Comparison of ENCODE assay signal across 9 cellular contexts in genomic region chr17:78322858-78323455, GRCh38. TPM values are rescaled to one million over a fixed set of nuclear protein-coding genes. Genes with fewer than 3 reads are reported as not detected.
DNase-seq lines count a peak whose midpoint lies in the region; ATAC-seq and TF ChIP-seq lines count a peak whose summit lies in the region.
"Had no signal": no experiment of that assay in that cellular context is flagged by ENCODE, and none has a peak within 500 bp of the region (broad histone marks: within the 10 kb centered on the region; RNA-seq: fewer than 3 reads in every experiment).

No MANE protein-coding gene starts in this region.

- peaks cover 0 to 10% of the 10 kb centered on the region in 2 donors for H3K27me3 ChIP-seq in tibial artery

- H3K4me1 Mint-ChIP-seq in nephron (peaks cover 26% of the 10 kb centered on the region), natural killer cell (peaks cover 7 to 9% of the 10 kb centered on the region in 2 donors)

- H3K4me3 ChIP-seq in fibroblast of villous mesenchyme (ENCODE audit: low read depth, low read length) (no peak overlapping the region), tibial artery (no peak overlapping the region)

- no peaks in the 10 kb centered on the region for H3K9me3 ChIP-seq in tibial artery

- intact Hi-C loops in tibial artery (cut with DNase I; ENCODE audit: low total_unique reads) (no loop called here), natural killer cell (cut with micrococcal nuclease) (no loop called here)

- H3K4me3 Mint-ChIP-seq in nephron, result no peak overlapping the region
- no peak overlapping the region for H3K4me3 Mint-ChIP-seq in natural killer cell
- H3K4me3 Mint-ChIP-seq: activated CD4-positive, alpha-beta memory T cell treated with anti-CD3 and anti-CD28 coated beads for 36 hours had no signal

- TF ChIP-seq CTCF in fibroblast of villous mesenchyme (IDR thresholded peaks at IDR 0.05; ENCODE audit: insufficient read depth, low read depth, low read length), result no peak
- no peak for TF ChIP-seq CTCF in nephron (IDR thresholded peaks at IDR 0.05; ENCODE audit: unreplicated experiment in 3 of 3)
- TF ChIP-seq CTCF in tibial artery (IDR thresholded peaks at IDR 0.05), result no peak
- no peak for TF ChIP-seq CTCF in natural killer cell (IDR thresholded peaks at IDR 0.05)

- peak overlapping the region; percentile 97 to 98 (median 98) for H3K27ac Mint-ChIP-seq in nephron
- H3K27ac Mint-ChIP-seq in natural killer cell, result no peak overlapping the region
- H3K27ac Mint-ChIP-seq: activated CD4-positive, alpha-beta memory T cell treated with anti-CD3 and anti-CD28 coated beads for 36 hours had no signal

- H3K36me3 Mint-ChIP-seq in nephron (ENCODE audit: low read depth) (no peaks in the 10 kb centered on the region), natural killer cell (no peaks in the 10 kb centered on the region)
- H3K36me3 Mint-ChIP-seq: activated CD4-positive, alpha-beta memory T cell treated with anti-CD3 and anti-CD28 coated beads for 36 hours had no signal

- H3K4me1 ChIP-seq in tibial artery, result peaks cover 0 to 23% (median 14%) of the 10 kb centered on the region in 4 donors

- DNase-seq in amniotic epithelial cell (ENCODE audit: low read depth) (peak; percentile 61), fibroblast of villous mesenchyme (ENCODE audit: low read depth) (peak; percentile 84), tibial artery (no peak), natural killer cell (no peak), NCI-H774 (lab: John Stamatoyannopoulos, UW) (no peak), NCI-H748 (lab: John Stamatoyannopoulos, UW; ENCODE audit: unreplicated experiment) (no peak)
- DNase-seq: activated CD4-positive, alpha-beta memory T cell treated with anti-CD3 and anti-CD28 coated beads for 36 hours; DND-41 had no signal

- peak overlapping the region; percentile 66 to 75 for H3K27ac ChIP-seq in tibial artery

- H3K9me3 Mint-ChIP-seq in nephron (no peaks in the 10 kb centered on the region), natural killer cell (no peaks in the 10 kb centered on the region)
- H3K9me3 Mint-ChIP-seq: activated CD4-positive, alpha-beta memory T cell treated with anti-CD3 and anti-CD28 coated beads for 36 hours had no signal

- peaks cover 4% of the 10 kb centered on the region for H3K27me3 Mint-ChIP-seq in nephron (ENCODE audit: low read depth)
- peaks cover 0 to 12% of the 10 kb centered on the region in 2 donors for H3K27me3 Mint-ChIP-seq in natural killer cell (ENCODE audit: low read depth in 2 of 2)
- H3K27me3 Mint-ChIP-seq: activated CD4-positive, alpha-beta memory T cell treated with anti-CD3 and anti-CD28 coated beads for 36 hours had no signal

- no peaks in the 10 kb centered on the region for H3K36me3 ChIP-seq in tibial artery

- no peak for ATAC-seq in natural killer cell

RNA-seq across cellular contexts. Expression of gene SOCS3, which starts 36.9 kb away (rescaled TPM):
- total RNA-seq in fibroblast of villous mesenchyme (59.6 and 70.0 TPM in 2 replicates), natural killer cell (10 to 100 TPM; 39.0 to 47.9 (median 43.6) TPM)

RNA-seq across cellular contexts. Expression of gene PGS1, which starts 55.5 kb away (rescaled TPM):
- total RNA-seq in fibroblast of villous mesenchyme (30.9 and 35.4 TPM in 2 replicates), natural killer cell (10 to 100 TPM; 47.9 to 53.6 (median 48.3) TPM)

Comparison
In these comparisons a context has a peak if more than half of its experiments do, and no peak if none do; other contexts are left out.
1. DNase-seq: peak in amniotic epithelial cell (single experiment) and fibroblast of villous mesenchyme (single experiment); none in tibial artery (0 of 2), natural killer cell (single experiment), NCI-H774 (single experiment) and NCI-H748 (single experiment).
2. H3K27ac Mint-ChIP-seq: peak in nephron (3 of 3); none in natural killer cell (0 of 2).